In genomic region chr11:1595994-1596575, GRCh38 we compare ENCODE assay signal across 13 cellular contexts. TPM values are rescaled to one million over a fixed set of nuclear protein-coding genes. Genes with fewer than 3 reads are reported as not detected.
"Had no signal": no experiment of that assay in that cellular context is flagged by ENCODE, and none has a peak within 500 bp of the region (broad histone marks: within the 10 kb centered on the region; RNA-seq: fewer than 3 reads in every experiment).

No MANE protein-coding gene starts in this region.

RNA-seq across cellular contexts. Expression of gene KRTAP5-2, which starts 2.0 kb away (rescaled TPM):
- total RNA-seq: activated CD8-positive, alpha-beta memory T cell treated with anti-CD3 and anti-CD28 coated beads, Interleukin-2, amount 10 ng/mL, durations not matched to agents 7 days and 5 days; activated naive CD4-positive, alpha-beta T cell treated with anti-CD3 and anti-CD28 coated beads for 36 hours; activated T-helper 2 cell treated with anti-CD3 and anti-CD28 coated beads, Interferon-gamma antibody, Interleukin-2, Interleukin-4, amounts not matched to agents 10 μg/mL and 5 μg/mL and 100 μg/mL, durations not matched to agents 14 hours and 24 hours and 36 hours; ascending aorta; esophagus mucosa; foreskin keratinocyte; left ventricle myocardium inferior; natural killer cell; right atrium auricular region; skeletal muscle tissue; T-helper 1 cell treated with Interleukin-12 subunit alpha and Interleukin-12 subunit beta and Interleukin-4 antibody, amounts not matched to agents 30 ng/mL and 1 ng/mL, for 36 hours; thyroid gland had no signal
- polyA plus RNA-seq: foreskin keratinocyte had no signal

RNA-seq across cellular contexts. Expression of gene KRTAP5-1, which starts 11.0 kb away (rescaled TPM):
- total RNA-seq: activated CD8-positive, alpha-beta memory T cell treated with anti-CD3 and anti-CD28 coated beads, Interleukin-2, amount 10 ng/mL, durations not matched to agents 7 days and 5 days; activated naive CD4-positive, alpha-beta T cell treated with anti-CD3 and anti-CD28 coated beads for 36 hours; activated T-helper 2 cell treated with anti-CD3 and anti-CD28 coated beads, Interferon-gamma antibody, Interleukin-2, Interleukin-4, amounts not matched to agents 10 μg/mL and 5 μg/mL and 100 μg/mL, durations not matched to agents 14 hours and 24 hours and 36 hours; ascending aorta; esophagus mucosa; foreskin keratinocyte; left ventricle myocardium inferior; mucosa of gallbladder; natural killer cell; right atrium auricular region; skeletal muscle tissue; T-helper 1 cell treated with Interleukin-12 subunit alpha and Interleukin-12 subunit beta and Interleukin-4 antibody, amounts not matched to agents 30 ng/mL and 1 ng/mL, for 36 hours; thyroid gland had no signal
- polyA plus RNA-seq: foreskin keratinocyte had no signal

RNA-seq across cellular contexts. Expression of gene KRTAP5-3, which starts 12.2 kb away (rescaled TPM):
- total RNA-seq: activated CD8-positive, alpha-beta memory T cell treated with anti-CD3 and anti-CD28 coated beads, Interleukin-2, amount 10 ng/mL, durations not matched to agents 7 days and 5 days; activated naive CD4-positive, alpha-beta T cell treated with anti-CD3 and anti-CD28 coated beads for 36 hours; activated T-helper 2 cell treated with anti-CD3 and anti-CD28 coated beads, Interferon-gamma antibody, Interleukin-2, Interleukin-4, amounts not matched to agents 10 μg/mL and 5 μg/mL and 100 μg/mL, durations not matched to agents 14 hours and 24 hours and 36 hours; ascending aorta; esophagus mucosa; foreskin keratinocyte; left ventricle myocardium inferior; mucosa of gallbladder; natural killer cell; right atrium auricular region; skeletal muscle tissue; T-helper 1 cell treated with Interleukin-12 subunit alpha and Interleukin-12 subunit beta and Interleukin-4 antibody, amounts not matched to agents 30 ng/mL and 1 ng/mL, for 36 hours; thyroid gland had no signal
- polyA plus RNA-seq: foreskin keratinocyte had no signal

RNA-seq across cellular contexts. Expression of gene KRTAP5-4, which starts 25.9 kb away (rescaled TPM):
- total RNA-seq: activated CD8-positive, alpha-beta memory T cell treated with anti-CD3 and anti-CD28 coated beads, Interleukin-2, amount 10 ng/mL, durations not matched to agents 7 days and 5 days; activated naive CD4-positive, alpha-beta T cell treated with anti-CD3 and anti-CD28 coated beads for 36 hours; activated T-helper 2 cell treated with anti-CD3 and anti-CD28 coated beads, Interferon-gamma antibody, Interleukin-2, Interleukin-4, amounts not matched to agents 10 μg/mL and 5 μg/mL and 100 μg/mL, durations not matched to agents 14 hours and 24 hours and 36 hours; ascending aorta; esophagus mucosa; foreskin keratinocyte; left ventricle myocardium inferior; mucosa of gallbladder; natural killer cell; right atrium auricular region; skeletal muscle tissue; T-helper 1 cell treated with Interleukin-12 subunit alpha and Interleukin-12 subunit beta and Interleukin-4 antibody, amounts not matched to agents 30 ng/mL and 1 ng/mL, for 36 hours; thyroid gland had no signal
- polyA plus RNA-seq: foreskin keratinocyte had no signal
